In genomic region chr3:167941234-167941995, GRCh38 we compare ENCODE assay signal across 1 cellular context.
TF ChIP-seq lines count a peak whose summit lies in the region.

No MANE protein-coding gene starts in this region.

TF ChIP-seq in IMR-90, 13 proteins besides CTCF, POLR2A, EP300 and RAD21 (continued from another document):
- TF ChIP-seq ELK1 (IDR thresholded peaks at IDR 0.05; ENCODE audit: borderline replicate concordance, low read depth, low read length) (no peak), FOS (IDR thresholded peaks at IDR 0.05; ENCODE audit: low read depth, low read length) (no peak), SMC3 (IDR thresholded peaks at IDR 0.05; ENCODE audit: low read depth, low read length) (no peak), RFX5 (IDR thresholded peaks at IDR 0.05; ENCODE audit: low read depth, low read length) (no peak)
